In the genomic region with DNA sequence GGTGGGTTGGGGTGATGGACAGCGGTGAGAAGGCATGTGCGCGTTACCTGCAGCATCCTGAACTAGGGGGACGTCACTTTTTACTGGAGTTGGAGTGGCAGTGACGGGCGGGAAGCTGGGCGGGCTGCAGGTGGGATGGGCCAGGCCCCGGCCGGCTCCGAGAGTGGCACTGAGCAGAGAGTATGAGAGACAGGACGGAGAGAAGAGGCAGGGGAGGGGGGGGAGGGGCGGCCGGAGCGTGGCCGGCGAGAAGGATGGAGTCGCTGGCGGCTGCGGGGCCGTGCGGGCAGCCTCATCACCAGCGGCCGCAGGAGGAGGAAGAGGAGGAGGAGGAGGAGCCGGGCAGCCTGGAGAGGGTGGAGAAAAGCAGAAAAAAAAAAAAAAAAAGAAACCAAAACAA, we compare ENCODE assay signal across 25 cellular contexts.
"Had no signal": no experiment of that assay in that cellular context is flagged by ENCODE, and none has a peak within 500 bp of the region (broad histone marks: within the 10 kb centered on the region; RNA-seq: fewer than 3 reads in every experiment).

No MANE protein-coding gene starts in this region.

- DNase-seq: activated CD4-positive, alpha-beta T cell treated with anti-CD3 and anti-CD28 coated beads, Interleukin-2, amount 10 ng/mL, durations not matched to agents 7 days and 5 days; activated CD8-positive, alpha-beta memory T cell treated with anti-CD3 and anti-CD28 coated beads, Interleukin-2, amount 10 ng/mL, durations not matched to agents 7 days and 5 days; activated CD8-positive, alpha-beta T cell treated with anti-CD3 and anti-CD28 coated beads for 36 hours; activated effector memory CD4-positive, alpha-beta T cell treated with anti-CD3 and anti-CD28 coated beads, Interleukin-2, amount 50 U/mL, for 16 hours; activated naive CD4-positive, alpha-beta T cell treated with anti-CD3 and anti-CD28 coated beads, Interleukin-2, amount 50 U/mL, for 16 hours; activated T-cell treated with anti-CD3 and anti-CD28 coated beads for 4 hours; anterior cingulate cortex; brain microvascular endothelial cell; central memory CD4-positive, alpha-beta T cell; dorsolateral prefrontal cortex; esophagus squamous epithelium; gastrocnemius medialis; heart left ventricle; left cardiac atrium; mesendoderm; mucosa of descending colon; naive B cell; retina; SK-N-SH; spleen; stimulated activated CD4-positive, alpha-beta T cell treated with anti-CD3 and anti-CD28 coated beads, Interleukin-4, amount 100 ng/mL, for 24 hours; T-helper 2 cell; trophoblast cell had no signal

- H3K27ac Mint-ChIP-seq: activated CD4-positive, alpha-beta T cell treated with anti-CD3 and anti-CD28 coated beads, Interleukin-2, amount 10 ng/mL, durations not matched to agents 7 days and 5 days; activated CD8-positive, alpha-beta memory T cell treated with anti-CD3 and anti-CD28 coated beads, Interleukin-2, amount 10 ng/mL, durations not matched to agents 7 days and 5 days; activated CD8-positive, alpha-beta T cell treated with anti-CD3 and anti-CD28 coated beads for 36 hours; stimulated activated naive CD8-positive, alpha-beta T cell treated with anti-CD3 and anti-CD28 coated beads, Interleukin-15, Interleukin-2, amounts not matched to agents 100 ng/mL and 50 ng/mL, for 24 hours had no signal

- H3K9me3 ChIP-seq: esophagus squamous epithelium, gastrocnemius medialis, heart left ventricle, mucosa of descending colon, SK-N-SH, spleen, suprapubic skin had no signal

- H3K27ac ChIP-seq: brain microvascular endothelial cell, spleen, suprapubic skin had no signal

- H3K36me3 ChIP-seq: brain microvascular endothelial cell had no signal

- H3K4me3 Mint-ChIP-seq: activated CD4-positive, alpha-beta T cell treated with anti-CD3 and anti-CD28 coated beads, Interleukin-2, amount 10 ng/mL, durations not matched to agents 7 days and 5 days; activated CD8-positive, alpha-beta memory T cell treated with anti-CD3 and anti-CD28 coated beads, Interleukin-2, amount 10 ng/mL, durations not matched to agents 7 days and 5 days; activated CD8-positive, alpha-beta T cell treated with anti-CD3 and anti-CD28 coated beads for 36 hours; naive B cell; stimulated activated naive CD8-positive, alpha-beta T cell treated with anti-CD3 and anti-CD28 coated beads, Interleukin-15, Interleukin-2, amounts not matched to agents 100 ng/mL and 50 ng/mL, for 24 hours had no signal

- H3K27me3 Mint-ChIP-seq: activated CD8-positive, alpha-beta memory T cell treated with anti-CD3 and anti-CD28 coated beads, Interleukin-2, amount 10 ng/mL, durations not matched to agents 7 days and 5 days; activated CD8-positive, alpha-beta T cell treated with anti-CD3 and anti-CD28 coated beads for 36 hours; stimulated activated naive CD8-positive, alpha-beta T cell treated with anti-CD3 and anti-CD28 coated beads, Interleukin-15, Interleukin-2, amounts not matched to agents 100 ng/mL and 50 ng/mL, for 24 hours had no signal

- H3K4me3 ChIP-seq: dorsolateral prefrontal cortex, esophagus squamous epithelium, gastrocnemius medialis, heart left ventricle, mucosa of descending colon, spleen, suprapubic skin had no signal

- H3K4me2 ChIP-seq: SK-N-SH had no signal

- H3K4me1 Mint-ChIP-seq: activated CD4-positive, alpha-beta T cell treated with anti-CD3 and anti-CD28 coated beads, Interleukin-2, amount 10 ng/mL, durations not matched to agents 7 days and 5 days; activated CD8-positive, alpha-beta memory T cell treated with anti-CD3 and anti-CD28 coated beads, Interleukin-2, amount 10 ng/mL, durations not matched to agents 7 days and 5 days; naive B cell had no signal

- H3K9ac ChIP-seq: SK-N-SH had no signal

- H3K27me3 ChIP-seq: gastrocnemius medialis, suprapubic skin had no signal

- H3K9me3 Mint-ChIP-seq: activated CD4-positive, alpha-beta T cell treated with anti-CD3 and anti-CD28 coated beads, Interleukin-2, amount 10 ng/mL, durations not matched to agents 7 days and 5 days; activated CD8-positive, alpha-beta T cell treated with anti-CD3 and anti-CD28 coated beads for 36 hours; naive B cell; stimulated activated naive CD8-positive, alpha-beta T cell treated with anti-CD3 and anti-CD28 coated beads, Interleukin-15, Interleukin-2, amounts not matched to agents 100 ng/mL and 50 ng/mL, for 24 hours had no signal

- H3K36me3 Mint-ChIP-seq: activated CD8-positive, alpha-beta memory T cell treated with anti-CD3 and anti-CD28 coated beads, Interleukin-2, amount 10 ng/mL, durations not matched to agents 7 days and 5 days had no signal
